Comparison of ENCODE assay signal across 17 cellular contexts in the genomic region with DNA sequence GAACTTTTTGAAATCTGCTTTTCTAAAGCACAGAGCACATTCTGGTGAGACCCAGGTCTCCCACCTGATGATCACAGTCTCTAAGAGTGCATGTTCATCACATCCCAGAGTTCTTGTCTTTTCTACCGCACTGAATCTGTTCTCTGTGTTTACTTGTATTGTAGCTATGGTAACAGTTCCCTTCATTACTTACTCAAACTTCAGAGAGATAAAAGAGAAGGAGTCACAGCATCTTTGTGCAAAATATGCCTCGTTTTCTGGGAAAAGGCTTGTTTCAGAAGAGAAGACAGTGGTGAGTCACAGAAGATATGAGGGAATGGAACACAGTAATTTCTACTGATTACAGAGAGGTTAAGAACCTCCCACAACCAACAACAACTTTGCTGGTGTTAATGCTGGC.
A peak's percentile ranks its signal among the peaks of the same experiment; 100 is the strongest.
DNase-seq lines count a peak whose midpoint lies in the region; ATAC-seq, FAIRE-seq and TF ChIP-seq lines count a peak whose summit lies in the region.
"Had no signal": no experiment of that assay in that cellular context is flagged by ENCODE, and none has a peak within 500 bp of the region (broad histone marks: within the 10 kb centered on the region; RNA-seq: fewer than 3 reads in every experiment).

No MANE protein-coding gene starts in this region.

- peak overlapping the region; percentile 95 for H3K27ac Mint-ChIP-seq in astrocyte (ENCODE audit: unreplicated experiment)
- H3K27ac Mint-ChIP-seq in immature natural killer cell = no peak overlapping the region
- H3K27ac Mint-ChIP-seq: activated naive CD8-positive, alpha-beta T cell; CD4-positive, CD25-positive, alpha-beta regulatory T cell; effector memory CD8-positive, alpha-beta T cell; memory B cell; T-helper 2 cell treated with Interferon-gamma antibody and Interleukin-4, amounts not matched to agents 5 μg/mL and 100 μg/mL, for 36 hours had no signal

- H3K4me3 Mint-ChIP-seq in astrocyte (ENCODE audit: unreplicated experiment) (peak overlapping the region; percentile 9), immature natural killer cell (no peak overlapping the region)
- H3K4me3 Mint-ChIP-seq: activated naive CD8-positive, alpha-beta T cell; CD4-positive, CD25-positive, alpha-beta regulatory T cell; central memory CD8-positive, alpha-beta T cell; effector memory CD8-positive, alpha-beta T cell; memory B cell; T-helper 2 cell treated with Interferon-gamma antibody and Interleukin-4, amounts not matched to agents 5 μg/mL and 100 μg/mL, for 36 hours had no signal

- H3K27me3 Mint-ChIP-seq in astrocyte (ENCODE audit: low read depth, unreplicated experiment) (no peaks in the 10 kb centered on the region), immature natural killer cell (ENCODE audit: low read depth in 3 of 3) (peaks cover 0 to 2% (median 0%) of the 10 kb centered on the region in 3 donors)
- H3K27me3 Mint-ChIP-seq: activated naive CD8-positive, alpha-beta T cell; CD4-positive, CD25-positive, alpha-beta regulatory T cell; central memory CD8-positive, alpha-beta T cell; effector memory CD8-positive, alpha-beta T cell; memory B cell had no signal

- no peak overlapping the region for H2AFZ ChIP-seq in astrocyte (ENCODE audit: low read depth, low read length)

- intact Hi-C loops in Right ventricle myocardium inferior (cut with DNase I) = no loop called here

- H3K4me1 Mint-ChIP-seq in astrocyte (ENCODE audit: low read depth, unreplicated experiment) = peaks cover 29% of the 10 kb centered on the region
- H3K4me1 Mint-ChIP-seq in immature natural killer cell = no peaks in the 10 kb centered on the region
- H3K4me1 Mint-ChIP-seq: CD4-positive, CD25-positive, alpha-beta regulatory T cell; central memory CD8-positive, alpha-beta T cell; memory B cell had no signal

- peak overlapping the region; percentile 54 for H3K4me2 ChIP-seq in astrocyte (ENCODE audit: low read length)

- no peaks in the 10 kb centered on the region for H3K79me2 ChIP-seq in astrocyte (ENCODE audit: insufficient read depth, low read length)

- H3K9me3 Mint-ChIP-seq in astrocyte (ENCODE audit: unreplicated experiment) (no peaks in the 10 kb centered on the region), immature natural killer cell (peaks cover 6 to 74% (median 22%) of the 10 kb centered on the region in 6 donors)

- TF ChIP-seq CTCF in cardiac muscle cell (IDR thresholded peaks at IDR 0.05; ENCODE audit: low read depth, low read length) (no peak), astrocyte (IDR thresholded peaks at IDR 0.05; ENCODE audit: insufficient read depth, low read depth, low read length) (no peak)

- no peak for ATAC-seq in Right ventricle myocardium inferior
- ATAC-seq in GM18520 (IDR thresholded peaks at IDR 0.05; ENCODE audit: unreplicated experiment) = no peak
- ATAC-seq: effector memory CD8-positive, alpha-beta T cell had no signal

- peaks cover 13% of the 10 kb centered on the region for H3K4me1 ChIP-seq in cardiac muscle cell (ENCODE audit: low read depth)
- peaks cover 15% of the 10 kb centered on the region for H3K4me1 ChIP-seq in astrocyte (ENCODE audit: insufficient read depth, low read length)
- H3K4me1 ChIP-seq: thyroid gland had no signal

- peak overlapping the region; percentile 61 for H3K9ac ChIP-seq in astrocyte (ENCODE audit: low read length)

- H3K36me3 ChIP-seq in cardiac muscle cell (no peaks in the 10 kb centered on the region), astrocyte (ENCODE audit: insufficient read depth, low read length) (no peaks in the 10 kb centered on the region)
- H3K36me3 ChIP-seq: thyroid gland had no signal

- H3K27me3 ChIP-seq in cardiac muscle cell (no peaks in the 10 kb centered on the region), astrocyte (ENCODE audit: insufficient read depth, low read length) (no peaks in the 10 kb centered on the region)
- H3K27me3 ChIP-seq: thyroid gland had no signal

- peak overlapping the region; percentile 77 for H3K27ac ChIP-seq in cardiac muscle cell
- peak overlapping the region; percentile 71 for H3K27ac ChIP-seq in astrocyte (ENCODE audit: low read depth, low read length)
- H3K27ac ChIP-seq: thyroid gland had no signal

- H3K36me3 Mint-ChIP-seq in astrocyte (ENCODE audit: low read depth, unreplicated experiment) (no peaks in the 10 kb centered on the region), immature natural killer cell (peaks cover 0 to 5% (median 0%) of the 10 kb centered on the region in 3 donors)
- H3K36me3 Mint-ChIP-seq: activated naive CD8-positive, alpha-beta T cell; CD4-positive, CD25-positive, alpha-beta regulatory T cell; memory B cell had no signal

- H4K20me1 ChIP-seq in astrocyte (ENCODE audit: insufficient read depth, low read length) = no peaks in the 10 kb centered on the region

- H3K4me3 ChIP-seq in cardiac muscle cell (no peak overlapping the region), astrocyte (ENCODE audit: insufficient read depth, low read depth, low read length) (no peak overlapping the region)
- H3K4me3 ChIP-seq: thyroid gland had no signal

- H3K9me3 ChIP-seq in cardiac muscle cell (ENCODE audit: low read depth) (no peaks in the 10 kb centered on the region), astrocyte (ENCODE audit: insufficient read depth, low read depth, low read length) (no peaks in the 10 kb centered on the region)
- H3K9me3 ChIP-seq: thyroid gland had no signal

- no peak for FAIRE-seq in astrocyte (lab: Jason Lieb, UNC)

- DNase-seq in cardiac muscle cell (ENCODE audit: low read depth in 1 of 2, low spot score in 1 of 2) (peak in 1 of 2 donors; percentile 91), Right ventricle myocardium inferior (ENCODE audit: missing footprints) (no peak), astrocyte (ENCODE audit: low read depth) (peak; percentile 88), iris pigment epithelial cell (ENCODE audit: low read depth) (peak; percentile 80), ureter (ENCODE audit: low spot score) (no peak), immature natural killer cell (no peak), GF-D8 (lab: John Stamatoyannopoulos, UW) (no peak)
- DNase-seq: activated CD4-positive, alpha-beta T cell treated with anti-CD3 and anti-CD28 coated beads for 48 hours; CD4-positive, CD25-positive, alpha-beta regulatory T cell; effector memory CD8-positive, alpha-beta T cell; stimulated activated CD4-positive, alpha-beta T cell treated with anti-CD3 and anti-CD28 coated beads, Interleukin-4, amount 100 ng/mL, for 4 hours; thyroid gland had no signal

Comparison
In these comparisons a context has a peak if more than half of its experiments do, and no peak if none do; other contexts are left out.
1. DNase-seq: peak in astrocyte (single experiment) and iris pigment epithelial cell (single experiment); none in Right ventricle myocardium inferior (single experiment), ureter (single experiment), immature natural killer cell (0 of 3) and GF-D8 (single experiment).